Comparison of ENCODE assay signal across 20 cellular contexts in the genomic region with DNA sequence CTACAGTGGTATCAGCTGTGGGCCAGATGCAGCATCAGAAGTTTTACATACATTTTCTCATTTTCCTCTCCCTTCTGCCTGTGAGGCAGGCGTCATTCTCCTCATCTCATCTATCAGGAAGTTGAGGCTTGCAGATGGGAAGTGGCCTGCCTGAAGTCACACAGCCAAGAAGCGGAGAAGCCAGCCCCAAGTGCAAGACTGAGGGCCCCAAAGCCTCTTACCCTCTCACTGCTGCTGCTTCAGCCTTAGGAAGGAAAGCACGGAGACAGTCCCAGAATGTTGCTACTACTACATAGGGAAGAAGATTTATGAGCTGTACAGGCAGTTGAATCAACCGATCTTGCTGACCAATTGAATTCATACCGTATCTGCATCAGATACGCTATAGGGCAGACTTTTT.
A peak's percentile ranks its signal among the peaks of the same experiment; 100 is the strongest.
DNase-seq lines count a peak whose midpoint lies in the region; ATAC-seq, FAIRE-seq and TF ChIP-seq lines count a peak whose summit lies in the region.
"Had no signal": no experiment of that assay in that cellular context is flagged by ENCODE, and none has a peak within 500 bp of the region (broad histone marks: within the 10 kb centered on the region; RNA-seq: fewer than 3 reads in every experiment).

No MANE protein-coding gene starts in this region.

- H3K4me3 ChIP-seq in BLaER1 treated with 17β-estradiol and CSF1 and Interleukin-3, amounts not matched to agents 10 nM and 100 nM: no peak overlapping the region
- no peak overlapping the region for H3K4me3 ChIP-seq in keratinocyte (ENCODE audit: control insufficient read depth in 2 of 3, extremely low read depth in 1 of 3, insufficient read depth in 2 of 3, low read depth in 1 of 3, low read length in 3 of 3)
- no peak overlapping the region for H3K4me3 ChIP-seq in coronary artery
- H3K4me3 ChIP-seq: body of pancreas, colonic mucosa, MG63, pancreas, testis had no signal

- peak; percentile 62 for FAIRE-seq in keratinocyte (lab: Jason Lieb, UNC)
- FAIRE-seq: endothelial cell of umbilical vein, pancreas had no signal

- DNase-seq in SKM-1 treated with dmso at 0.1 percent for 144 hours (lab: John Stamatoyannopoulos, UW; ENCODE audit: unreplicated experiment) (peak; percentile 30), keratinocyte (ENCODE audit: low read depth, low spot score) (no peak), NCI-H187 (lab: John Stamatoyannopoulos, UW) (no peak), coronary artery (ENCODE audit: low spot score) (no peak), caudate nucleus (lab: John Stamatoyannopoulos, UW) (no peak)
- DNase-seq: activated CD4-positive, CD25-positive, alpha-beta regulatory T cell treated with anti-CD3 and anti-CD28 coated beads, Interleukin-2, amount 50 U/mL, for 72 hours; colonic mucosa; HCEC 1CT; mesendoderm; MG63; naive thymus-derived CD8-positive, alpha-beta T cell; NCI-H1930; pancreas; testis had no signal

- no peaks in the 10 kb centered on the region for H3K27me3 ChIP-seq in BLaER1 treated with 17β-estradiol and CSF1 and Interleukin-3, amounts not matched to agents 10 nM and 100 nM
- H3K27me3 ChIP-seq in keratinocyte (ENCODE audit: control insufficient read depth, extremely low read depth, insufficient read depth, low read length): no peaks in the 10 kb centered on the region
- H3K27me3 ChIP-seq: body of pancreas, colonic mucosa, MG63, pancreas, testis had no signal

- H3K9me3 ChIP-seq in BLaER1 treated with 17β-estradiol and CSF1 and Interleukin-3, amounts not matched to agents 10 nM and 100 nM (replicated peaks in 1 of 11): peaks cover 13 to 24% (median 22%) of the 10 kb centered on the region in 11 experiments; a peak in 20 of 22 replicates
- no peaks in the 10 kb centered on the region for H3K9me3 ChIP-seq in keratinocyte (ENCODE audit: control insufficient read depth, low read depth, low read length)
- H3K9me3 ChIP-seq: body of pancreas, colonic mucosa, MG63, pancreas, testis had no signal

- peak overlapping the region; percentile 30 to 81 (median 77); a peak in 21 of 22 replicates for H3K27ac ChIP-seq in BLaER1 treated with 17β-estradiol and CSF1 and Interleukin-3, amounts not matched to agents 10 nM and 100 nM
- no peak overlapping the region for H3K27ac ChIP-seq in keratinocyte (ENCODE audit: control insufficient read depth, insufficient read depth, low read length)
- H3K27ac ChIP-seq in coronary artery: no peak overlapping the region
- H3K27ac ChIP-seq in caudate nucleus (ENCODE audit: low read depth, low read length): no peak overlapping the region
- H3K27ac ChIP-seq: body of pancreas, colonic mucosa, pancreas, testis had no signal

- peaks cover 36 to 48% (median 43%) of the 10 kb centered on the region in 10 experiments for H3K4me1 ChIP-seq in BLaER1 treated with 17β-estradiol and CSF1 and Interleukin-3, amounts not matched to agents 10 nM and 100 nM
- peaks cover 42% of the 10 kb centered on the region for H3K4me1 ChIP-seq in keratinocyte (ENCODE audit: control insufficient read depth, extremely low read depth, insufficient read depth, low read length)
- H3K4me1 ChIP-seq: body of pancreas, colonic mucosa, pancreas, testis had no signal

- peaks cover 3% of the 10 kb centered on the region for H3K9me1 ChIP-seq in keratinocyte (ENCODE audit: control insufficient read depth, extremely low read depth, insufficient read depth, low read length)

- H2AFZ ChIP-seq in keratinocyte (ENCODE audit: control insufficient read depth, low read length): no peak overlapping the region

- H3K36me3 ChIP-seq in BLaER1 treated with 17β-estradiol and CSF1 and Interleukin-3, amounts not matched to agents 10 nM and 100 nM: peaks cover 0 to 49% (median 40%) of the 10 kb centered on the region in 11 experiments; a peak in 18 of 22 replicates
- H3K36me3 ChIP-seq in keratinocyte (ENCODE audit: control insufficient read depth in 2 of 2, extremely low read depth in 1 of 2, insufficient read depth in 2 of 2, low read length in 2 of 2): peaks cover 30 to 45% of the 10 kb centered on the region in 2 experiments
- H3K36me3 ChIP-seq: colonic mucosa had no signal

- H4K20me1 ChIP-seq in BLaER1 treated with 17β-estradiol and CSF1 and Interleukin-3, amounts not matched to agents 10 nM and 100 nM: no peaks in the 10 kb centered on the region
- peaks cover 7% of the 10 kb centered on the region for H4K20me1 ChIP-seq in keratinocyte (ENCODE audit: control insufficient read depth, extremely low read depth, insufficient read depth, low read length)

- peaks cover 30% of the 10 kb centered on the region for H3K79me2 ChIP-seq in keratinocyte (ENCODE audit: control insufficient read depth, insufficient read depth, low read length)

- H3K4me2 ChIP-seq in BLaER1 treated with 17β-estradiol and CSF1 and Interleukin-3, amounts not matched to agents 10 nM and 100 nM: peak overlapping the region; percentile 66 to 88 (median 77)
- H3K4me2 ChIP-seq in keratinocyte (ENCODE audit: control insufficient read depth, extremely low read depth, insufficient read depth, low read depth, low read length): no peak overlapping the region

- dilution Hi-C loops in keratinocyte (cut with MboI; ENCODE audit: extremely low pct_ligation_motif_present, low sequenced_read_pairs): no loop called here

- ATAC-seq in GM21367 (IDR thresholded peaks at IDR 0.05; ENCODE audit: unreplicated experiment): peak; percentile 38
- ATAC-seq: activated T-helper 17 cell treated with anti-CD3 and anti-CD28 coated beads, Interleukin-2, amount 50 U/mL, for 72 hours; body of pancreas; naive thymus-derived CD8-positive, alpha-beta T cell; Right ventricle myocardium inferior had no signal

- H3K9ac ChIP-seq in BLaER1 treated with 17β-estradiol and CSF1 and Interleukin-3, amounts not matched to agents 10 nM and 100 nM: peak overlapping the region in 10 of 11 experiments; percentile 28 to 64 (median 50); a peak in 15 of 22 replicates
- H3K9ac ChIP-seq in keratinocyte (ENCODE audit: control insufficient read depth, extremely low read depth, insufficient read depth, low read length): no peak overlapping the region

- TF ChIP-seq CTCF in keratinocyte (optimal IDR thresholded peaks at IDR 0.05 in 1 of 3, IDR thresholded peaks at IDR 0.05 in 1 of 3, conservative IDR thresholded peaks at IDR 0.05 in 1 of 3; ENCODE audit: extremely low read depth in 1 of 3, insufficient read depth in 2 of 3, low read length in 3 of 3) (no peak), coronary artery (IDR thresholded peaks at IDR 0.05) (no peak)

Comparison
In these comparisons a context has a peak if more than half of its experiments do, and no peak if none do; other contexts are left out.
1. H3K27ac ChIP-seq: peak in BLaER1 treated with 17β-estradiol and CSF1 and Interleukin-3, amounts not matched to agents 10 nM and 100 nM (11 of 11); none in keratinocyte (single experiment), coronary artery (0 of 2) and caudate nucleus (single experiment).